ENCODE assay signal across 1 cellular context in the genomic region with DNA sequence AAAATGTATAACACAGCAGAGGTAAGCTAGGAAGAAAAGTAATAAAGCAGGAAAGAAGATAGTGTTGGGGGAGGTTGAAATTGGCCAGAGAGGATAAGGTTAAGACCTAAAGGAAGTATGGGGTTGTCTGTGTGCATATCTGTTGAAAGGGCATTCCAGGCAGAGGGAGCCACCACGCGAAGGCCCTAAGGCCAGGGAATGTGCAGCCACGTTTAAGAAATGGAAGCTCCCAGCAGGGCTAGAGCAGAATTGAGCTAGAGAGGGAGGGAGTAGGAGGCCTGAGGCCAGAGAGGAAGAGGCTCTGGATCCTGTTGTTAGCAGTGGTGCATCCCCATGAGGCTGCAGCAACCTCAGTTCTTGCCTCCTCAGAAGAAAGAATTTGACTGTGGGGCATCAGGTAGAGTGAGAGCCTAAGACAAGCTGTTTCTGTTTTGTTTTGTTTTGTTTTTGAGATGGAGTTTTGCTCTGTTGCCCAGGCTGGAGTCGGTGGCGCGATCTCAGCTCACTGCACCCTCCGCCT.
TF ChIP-seq lines count a peak whose summit lies in the region.

No MANE protein-coding gene starts in this region.

TF ChIP-seq in H1, 55 proteins besides CTCF, POLR2A, EP300 and RAD21:
- TF ChIP-seq SP2 (IDR thresholded peaks at IDR 0.05; ENCODE audit: low read length) (no peak), SAP30 (IDR thresholded peaks at IDR 0.05; ENCODE audit: insufficient read depth, insufficient replicate concordance, low read length) (no peak), CTBP2 (IDR thresholded peaks at IDR 0.05; ENCODE audit: borderline replicate concordance, insufficient read depth, insufficient read length, low read length) (no peak), CHD2 (IDR thresholded peaks at IDR 0.05; ENCODE audit: low read length) (no peak), TCF12 (IDR thresholded peaks at IDR 0.05; ENCODE audit: low read depth, low read length) (no peak), CHD1 (IDR thresholded peaks at IDR 0.05; ENCODE audit: low read depth, low read length) (no peak), CEBPB (IDR thresholded peaks at IDR 0.05; ENCODE audit: low read depth, low read length) (no peak), RFX5 (IDR thresholded peaks at IDR 0.05; ENCODE audit: borderline replicate concordance, low read depth, low read length) (no peak), KDM1A (IDR thresholded peaks at IDR 0.05; ENCODE audit: borderline replicate concordance, low read length) (no peak), BRCA1 (IDR thresholded peaks at IDR 0.05; ENCODE audit: low read depth, low read length) (no peak), TBP (IDR thresholded peaks at IDR 0.05; ENCODE audit: low read depth, low read length) (no peak), TAF7 (optimal IDR thresholded peaks at IDR 0.05; ENCODE audit: borderline replicate concordance, low read depth, low read length) (no peak)
